20 cellular contexts compared by ENCODE assay signal in genomic region chr7:134186801-134187200, GRCh38. TPM values are rescaled to one million over a fixed set of nuclear protein-coding genes. Genes with fewer than 3 reads are reported as not detected.
"Had no signal": no experiment of that assay in that cellular context is flagged by ENCODE, and none has a peak within 500 bp of the region (broad histone marks: within the 10 kb centered on the region; RNA-seq: fewer than 3 reads in every experiment).

No MANE protein-coding gene starts in this region.

- H3K4me3 ChIP-seq: esophagus muscularis mucosa, gastroesophageal sphincter, lung, ovary, tibial artery, upper lobe of right lung, vagina had no signal

- ATAC-seq: effector memory CD8-positive, alpha-beta T cell; gastroesophageal sphincter; left colon; left ventricle myocardium superior; naive thymus-derived CD4-positive, alpha-beta T cell; right cardiac atrium; stimulated activated memory B cell treated with anti-CD40 and anti-IgM and Interleukin-4, amounts not matched to agents 10 μg/mL and 1 μg/mL and 100 μg/mL, for 72 hours; upper lobe of right lung had no signal

- DNase-seq: effector memory CD8-positive, alpha-beta T cell; glutamatergic neuron; left colon; left ventricle myocardium superior; mesenchymal stem cell; midbrain; naive thymus-derived CD4-positive, alpha-beta T cell; nephron progenitor cell; ovary; right cardiac atrium; stimulated activated CD4-positive, alpha-beta T cell treated with anti-CD3 and anti-CD28 coated beads, Interleukin-4, amount 100 ng/mL, for 1 hour; tibial artery; upper lobe of right lung had no signal

- H3K4me1 ChIP-seq: esophagus muscularis mucosa, gastroesophageal sphincter, tibial artery, upper lobe of right lung, vagina had no signal

- H3K9me3 ChIP-seq: esophagus muscularis mucosa, gastroesophageal sphincter, neutrophil, ovary, tibial artery, upper lobe of right lung, vagina had no signal

- H3K27me3 ChIP-seq: esophagus muscularis mucosa, gastroesophageal sphincter, neutrophil, ovary, tibial artery, upper lobe of right lung, vagina had no signal

- H3K27ac ChIP-seq: epithelial cell of prostate, esophagus muscularis mucosa, gastroesophageal sphincter, neutrophil, ovary, tibial artery, upper lobe of right lung, vagina had no signal

- H3K36me3 ChIP-seq: esophagus muscularis mucosa, gastroesophageal sphincter, neutrophil, ovary, tibial artery, upper lobe of right lung, vagina had no signal

RNA-seq across cellular contexts. Expression of gene LRGUK, which starts 59.7 kb away (rescaled TPM):
- polyA plus RNA-seq: right cardiac atrium had no signal
